Comparison of ENCODE assay signal across 13 cellular contexts in the genomic region with DNA sequence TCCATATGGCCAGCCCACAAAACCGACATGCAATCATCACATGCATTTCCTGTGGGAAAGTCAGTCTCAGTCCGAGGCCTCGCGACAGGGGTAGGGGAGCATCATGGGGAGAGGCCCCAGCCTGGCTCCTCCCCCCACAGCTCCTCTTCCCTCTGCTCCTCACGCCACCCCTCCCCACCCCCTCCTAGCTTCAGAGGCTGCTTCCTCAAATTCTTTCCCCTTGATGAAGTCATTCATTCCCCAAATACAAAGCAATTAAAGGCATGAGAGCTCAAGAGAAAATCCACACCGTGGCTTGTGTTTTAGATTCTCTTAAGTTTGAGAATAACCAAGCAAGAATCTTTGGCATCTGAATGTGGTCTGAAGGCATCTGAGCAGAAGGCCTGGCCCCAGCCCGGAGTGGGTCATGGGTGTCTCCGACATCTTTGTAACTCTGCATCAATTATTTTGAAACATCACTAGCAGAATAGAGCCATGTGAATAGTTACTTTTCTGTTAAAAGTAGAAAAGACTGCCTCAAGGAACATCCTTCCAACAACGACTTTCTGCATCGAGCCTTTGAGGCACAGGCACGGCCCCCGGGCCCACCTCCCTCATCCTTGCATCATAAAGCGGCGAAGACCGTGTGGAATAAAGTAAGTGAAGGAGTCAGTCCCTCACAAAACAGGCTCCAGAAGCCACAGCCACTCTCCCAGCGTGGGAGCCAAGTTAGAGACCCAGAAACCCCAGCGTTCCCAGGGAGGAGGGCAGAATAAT.
DNase-seq lines count a peak whose midpoint lies in the region; ATAC-seq and TF ChIP-seq lines count a peak whose summit lies in the region.
"Had no signal": no experiment of that assay in that cellular context is flagged by ENCODE, and none has a peak within 500 bp of the region (broad histone marks: within the 10 kb centered on the region; RNA-seq: fewer than 3 reads in every experiment).

No MANE protein-coding gene starts in this region.

- peaks cover 27% of the 10 kb centered on the region for H3K4me1 Mint-ChIP-seq in mesothelial cell of epicardium
- no peaks in the 10 kb centered on the region for H3K4me1 Mint-ChIP-seq in activated T-cell treated with anti-CD3 and anti-CD28 coated beads, Interleukin-2, amount 50 U/mL, for 72 hours (ENCODE audit: low read depth)
- H3K4me1 Mint-ChIP-seq: stimulated activated effector memory CD8-positive, alpha-beta T cell treated with anti-CD3 and anti-CD28 coated beads, Interleukin-12 subunit alpha, Interleukin-12 subunit beta, amount 100 ng/mL, for 72 hours had no signal

- peak overlapping the region; percentile 91 for H3K27ac Mint-ChIP-seq in mesothelial cell of epicardium
- H3K27ac Mint-ChIP-seq in activated T-cell treated with anti-CD3 and anti-CD28 coated beads, Interleukin-2, amount 50 U/mL, for 72 hours, result no peak overlapping the region
- H3K27ac Mint-ChIP-seq: stimulated activated effector memory CD8-positive, alpha-beta T cell treated with anti-CD3 and anti-CD28 coated beads, Interleukin-12 subunit alpha, Interleukin-12 subunit beta, amount 100 ng/mL, for 72 hours had no signal

- TF ChIP-seq EP300 in tibial nerve (IDR thresholded peaks at IDR 0.05), result no peak

- H3K36me3 ChIP-seq in IMR-90 (ENCODE audit: control insufficient read depth, insufficient read depth, low read length) (0 out of 2 replicates have a peak, but pooled peaks cover 1% of the 10 kb centered on the region), tibial nerve (no peaks in the 10 kb centered on the region)
- H3K36me3 ChIP-seq: BE2C had no signal

- peak overlapping the region; percentile 100 for H2BK120ac ChIP-seq in IMR-90 (ENCODE audit: low read depth, low read length)

- no TSS peak for BruUV-seq in IMR-90 (replicated peaks; lab: Mats Ljungman, UMichigan)

- TF ChIP-seq CTCF in AG04450 (IDR thresholded peaks at IDR 0.05; ENCODE audit: low read depth, low read length), result no peak
- TF ChIP-seq CTCF in IMR-90 (conservative IDR thresholded peaks at IDR 0.05; ENCODE audit: low read depth, low read length), result no peak
- no peak for TF ChIP-seq CTCF in choroid plexus epithelial cell (conservative IDR thresholded peaks at IDR 0.05; ENCODE audit: low read depth, low read length)
- no peak for TF ChIP-seq CTCF in mesothelial cell of epicardium (IDR thresholded peaks at IDR 0.05; ENCODE audit: unreplicated experiment)
- no peak for TF ChIP-seq CTCF in tibial nerve (IDR thresholded peaks at IDR 0.05)

- peaks cover 49% of the 10 kb centered on the region for H3K4me1 ChIP-seq in IMR-90 (ENCODE audit: control insufficient read depth, insufficient read depth, low read length)
- peaks cover 0 to 54% (median 21%) of the 10 kb centered on the region in 4 donors for H3K4me1 ChIP-seq in tibial nerve
- H3K4me1 ChIP-seq: BE2C had no signal

- no peaks in the 10 kb centered on the region for H3K27me3 Mint-ChIP-seq in mesothelial cell of epicardium (ENCODE audit: low read depth)
- peaks cover 5% of the 10 kb centered on the region for H3K27me3 Mint-ChIP-seq in activated T-cell treated with anti-CD3 and anti-CD28 coated beads, Interleukin-2, amount 50 U/mL, for 72 hours (ENCODE audit: low read depth)

- POLR2A ChIA-PET in AG04450 (lab: Yijun Ruan, JAX) (interaction anchor here (0.6 to 1.2 kb wide), 5 partner anchors 12 to 194 kb away, joined by 3 to 5 read pairs (median 3); no protein-coding TSS in a partner anchor), IMR-90 (lab: Charles Lee; ENCODE audit: unreplicated experiment) (no interaction called here)

- peaks cover 46 to 93% of the 10 kb centered on the region in 2 experiments for H3K79me1 ChIP-seq in IMR-90 (ENCODE audit: low read depth in 1 of 2, low read length in 2 of 2)

- H3K27ac ChIP-seq in AG04450 (ENCODE audit: low read depth, low read length) (peak overlapping the region; percentile 99), IMR-90 (ENCODE audit: insufficient read depth, low read length) (peak overlapping the region; percentile 99), tibial nerve (peak overlapping the region in 2 of 4 donors; percentile 52 to 60)

- peak overlapping the region; percentile 100 for H4K91ac ChIP-seq in IMR-90 (ENCODE audit: insufficient read depth, low read depth, low read length)

- dilution Hi-C loops in IMR-90 (cut with HindIII; ENCODE audit: low sequenced_read_pairs, unreplicated experiment), result no loop called here

- peak overlapping the region; percentile 96 to 98 for H4K8ac ChIP-seq in IMR-90 (ENCODE audit: low read depth in 2 of 2, low read length in 2 of 2)

- peaks cover 14% of the 10 kb centered on the region for H4K20me1 ChIP-seq in IMR-90 (ENCODE audit: insufficient read depth, low read length)

- peak overlapping the region; percentile 96 for H3K56ac ChIP-seq in IMR-90 (ENCODE audit: extremely low read depth, insufficient read depth, low read length)

- peaks cover 74% of the 10 kb centered on the region for H3K9me1 ChIP-seq in IMR-90 (ENCODE audit: insufficient read depth, low read length)

- H3K4me3 Mint-ChIP-seq in mesothelial cell of epicardium, result no peak overlapping the region
- no peak overlapping the region for H3K4me3 Mint-ChIP-seq in activated T-cell treated with anti-CD3 and anti-CD28 coated beads, Interleukin-2, amount 50 U/mL, for 72 hours
- H3K4me3 Mint-ChIP-seq: stimulated activated effector memory CD8-positive, alpha-beta T cell treated with anti-CD3 and anti-CD28 coated beads, Interleukin-12 subunit alpha, Interleukin-12 subunit beta, amount 100 ng/mL, for 72 hours had no signal

- WGBS in IMR-90 (ENCODE audit: extremely low coverage in 2 of 2, insufficient read length in 1 of 2), 2 experiments, result no CpG with 5 or more reads among the region's 17 CpGs
- WGBS in tibial nerve, 2 donors, result 40 to 44% methylated on average over 17 of the region's 17 CpGs

- peak overlapping the region; percentile 100 for H3K4ac ChIP-seq in IMR-90 (ENCODE audit: low read depth, low read length)

- peak overlapping the region; percentile 97 for H3K18ac ChIP-seq in IMR-90 (ENCODE audit: low read depth, low read length)

- peak overlapping the region; percentile 99 for H2BK15ac ChIP-seq in IMR-90 (ENCODE audit: low read depth, low read length)

- CTCF ChIA-PET in AG04450 (lab: Charles Lee) (interaction anchor here (1.1 kb wide), 1 partner anchor 54 kb away, joined by 3 read pairs; no protein-coding TSS in a partner anchor), IMR-90 (lab: Yijun Ruan, JAX) (no interaction called here)

- DNase-seq in AG04450 (ENCODE audit: low read depth, low spot score), result peak; percentile 94
- peak; percentile 98 for DNase-seq in IMR-90
- DNase-seq in choroid plexus epithelial cell (ENCODE audit: low read depth), result peak; percentile 94
- no peak for DNase-seq in mesothelial cell of epicardium (ENCODE audit: low spot score in 2 of 2, unreplicated experiment in 2 of 2)
- DNase-seq in activated T-cell treated with anti-CD3 and anti-CD28 coated beads, Interleukin-2, amount 50 U/mL, for 72 hours, result no peak
- DNase-seq in tibial nerve (ENCODE audit: low spot score in 2 of 2), result no peak
- DNase-seq: BE2C, NCI-H2171 had no signal

- TF ChIP-seq POLR2A in IMR-90 (IDR thresholded peaks at IDR 0.05; ENCODE audit: low read depth, low read length), result no peak
- TF ChIP-seq POLR2A in tibial nerve (IDR thresholded peaks at IDR 0.05), result no peak

- H3K4me2 ChIP-seq in IMR-90 (ENCODE audit: low read depth, low read length), result peak overlapping the region; percentile 61

- H3K27me3 ChIP-seq in AG04450 (ENCODE audit: control insufficient read depth, insufficient read depth, low read length), result no peaks in the 10 kb centered on the region
- no peaks in the 10 kb centered on the region for H3K27me3 ChIP-seq in IMR-90 (ENCODE audit: control insufficient read depth, insufficient read depth, low read length)
- no peaks in the 10 kb centered on the region for H3K27me3 ChIP-seq in tibial nerve
- H3K27me3 ChIP-seq: BE2C had no signal

- H2BK5ac ChIP-seq in IMR-90 (ENCODE audit: low read depth, low read length, poor library complexity, severe bottlenecking), result peak overlapping the region; percentile 98

- TF ChIP-seq RAD21 in IMR-90 (IDR thresholded peaks at IDR 0.05; ENCODE audit: low read length), result peak; percentile 14; the same call in 1 of the 2 replicates

- H3K23ac ChIP-seq in IMR-90 (ENCODE audit: low read depth, low read length), result peak overlapping the region; percentile 98

- peak overlapping the region; percentile 74 for H3K9ac ChIP-seq in IMR-90 (ENCODE audit: low read depth, low read length)

- intact Hi-C loops in IMR-90 (cut with micrococcal nuclease), result loop anchor here (5.0 kb wide), 1 partner anchor 84 kb away; no protein-coding TSS in a partner anchor

- peak overlapping the region; percentile 74 for H2AFZ ChIP-seq in IMR-90 (replicated peaks; ENCODE audit: low read length, poor library complexity)

- in situ Hi-C loops in IMR-90 (cut with MboI; ENCODE audit: low sequenced_read_pairs), result no loop called here

- peak overlapping the region; percentile 100 for H2AK5ac ChIP-seq in IMR-90 (ENCODE audit: low read depth, low read length)

- ATAC-seq in IMR-90 (ENCODE audit: low read depth) (peak; percentile 94), HG03469 (IDR thresholded peaks at IDR 0.05; ENCODE audit: unreplicated experiment) (no peak), HG02588 (IDR thresholded peaks at IDR 0.05; ENCODE audit: unreplicated experiment) (no peak)
- no peak for ATAC-seq in activated T-cell treated with anti-CD3 and anti-CD28 coated beads, Interleukin-2, amount 50 U/mL, for 72 hours (replicated peaks in 1 of 2)
- ATAC-seq: HCT116; stimulated activated effector memory CD8-positive, alpha-beta T cell treated with anti-CD3 and anti-CD28 coated beads, Interleukin-12 subunit alpha, Interleukin-12 subunit beta, amount 100 ng/mL, for 72 hours had no signal

- H3K14ac ChIP-seq in IMR-90 (replicated peaks; ENCODE audit: low read depth, low read length), result peak overlapping the region; percentile 100

- H2BK20ac ChIP-seq in IMR-90 (ENCODE audit: low read depth, low read length), result peak overlapping the region; percentile 100

- peak overlapping the region; percentile 97 for H2AK9ac ChIP-seq in IMR-90 (replicated peaks; ENCODE audit: low read depth, low read length, poor library complexity)

- no peaks in the 10 kb centered on the region; the same call in 1 of the 2 replicates for H3K9me3 ChIP-seq in AG04450 (ENCODE audit: control insufficient read depth, insufficient read depth, low read length)
- H3K9me3 ChIP-seq in IMR-90 (ENCODE audit: control insufficient read depth, insufficient read depth, low read length), result no peaks in the 10 kb centered on the region
- H3K9me3 ChIP-seq in tibial nerve, result no peaks in the 10 kb centered on the region
- H3K9me3 ChIP-seq: BE2C had no signal

- no peaks in the 10 kb centered on the region for H3K9me3 Mint-ChIP-seq in mesothelial cell of epicardium
- H3K9me3 Mint-ChIP-seq in activated T-cell treated with anti-CD3 and anti-CD28 coated beads, Interleukin-2, amount 50 U/mL, for 72 hours, result no peaks in the 10 kb centered on the region
- H3K9me3 Mint-ChIP-seq: stimulated activated effector memory CD8-positive, alpha-beta T cell treated with anti-CD3 and anti-CD28 coated beads, Interleukin-12 subunit alpha, Interleukin-12 subunit beta, amount 100 ng/mL, for 72 hours had no signal

- H4K5ac ChIP-seq in IMR-90 (ENCODE audit: low read depth, low read length), result peak overlapping the region; percentile 96

- no peaks in the 10 kb centered on the region for H3K36me3 Mint-ChIP-seq in mesothelial cell of epicardium
- H3K36me3 Mint-ChIP-seq in activated T-cell treated with anti-CD3 and anti-CD28 coated beads, Interleukin-2, amount 50 U/mL, for 72 hours (ENCODE audit: insufficient read depth in 2 of 2), result no peaks in the 10 kb centered on the region
- H3K36me3 Mint-ChIP-seq: stimulated activated effector memory CD8-positive, alpha-beta T cell treated with anti-CD3 and anti-CD28 coated beads, Interleukin-12 subunit alpha, Interleukin-12 subunit beta, amount 100 ng/mL, for 72 hours had no signal

- no peak overlapping the region for H3K4me3 ChIP-seq in AG04450 (ENCODE audit: low read depth, low read length)
- H3K4me3 ChIP-seq in IMR-90 (ENCODE audit: insufficient read depth, low read depth, low read length), result no peak overlapping the region
- H3K4me3 ChIP-seq in choroid plexus epithelial cell (ENCODE audit: low read depth, low read length), result no peak overlapping the region
- no peak overlapping the region for H3K4me3 ChIP-seq in tibial nerve
- H3K4me3 ChIP-seq: coronary artery had no signal

Comparison
In these comparisons a context has a peak if more than half of its experiments do, and no peak if none do; other contexts are left out.
1. DNase-seq: peak in AG04450 (single experiment), IMR-90 (single experiment) and choroid plexus epithelial cell (single experiment); none in mesothelial cell of epicardium (0 of 2), activated T-cell treated with anti-CD3 and anti-CD28 coated beads, Interleukin-2, amount 50 U/mL, for 72 hours (0 of 2) and tibial nerve (0 of 2).